ENCODE assay signal across 8 cellular contexts in the genomic region with DNA sequence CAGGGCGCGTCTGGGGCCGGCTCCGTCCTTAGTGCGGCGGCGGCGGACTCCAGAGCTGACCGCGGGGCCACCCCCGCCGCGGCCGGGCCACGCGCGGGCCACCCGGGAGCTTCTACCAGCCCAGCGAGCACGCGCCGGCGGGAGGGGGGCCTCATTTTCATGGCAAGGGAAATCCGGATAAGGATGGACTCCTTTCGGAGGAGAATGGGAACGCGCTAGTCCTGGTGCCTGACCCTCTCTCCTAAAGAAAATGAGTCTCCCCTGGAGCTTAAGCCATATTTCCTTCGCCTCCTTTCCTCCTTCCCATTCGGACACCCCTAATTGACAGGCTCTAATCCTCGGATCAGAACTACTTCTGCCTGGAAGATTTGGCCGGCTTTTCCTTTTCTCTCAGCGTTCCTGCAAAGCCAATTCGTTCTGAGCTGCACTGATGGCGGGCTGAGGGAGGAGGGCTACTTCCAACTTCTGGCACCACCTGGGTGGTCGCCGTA.
DNase-seq lines count a peak whose midpoint lies in the region; ATAC-seq, FAIRE-seq and TF ChIP-seq lines count a peak whose summit lies in the region.

No MANE protein-coding gene starts in this region.

- peak overlapping the region; percentile 95 for H3K4me2 ChIP-seq in astrocyte (ENCODE audit: low read length)

- peak overlapping the region; percentile 95 for H3K9ac ChIP-seq in astrocyte (ENCODE audit: low read length)

- H3K4me1 ChIP-seq in astrocyte (ENCODE audit: insufficient read depth, low read length) (peaks cover 20% of the 10 kb centered on the region), iPS DF 6.9 (ENCODE audit: control insufficient read depth, insufficient read depth, low read length) (no peaks in the 10 kb centered on the region), spleen (peaks cover 0 to 29% (median 16%) of the 10 kb centered on the region in 6 donors)

- no peak for TF ChIP-seq POLR2A in spleen (IDR thresholded peaks at IDR 0.05)

- H3K4me1 Mint-ChIP-seq in astrocyte (ENCODE audit: low read depth, unreplicated experiment): peaks cover 24% of the 10 kb centered on the region

- DNase-seq in HFF-Myc (ENCODE audit: extremely low read depth, low read depth) (no peak), astrocyte (ENCODE audit: low read depth) (peak; percentile 24), iPS DF 6.9 (ENCODE audit: low read depth, low spot score) (no peak), spleen (no peak)

- peak overlapping the region; percentile 76 for H2AFZ ChIP-seq in astrocyte (ENCODE audit: low read depth, low read length)

- FAIRE-seq in astrocyte (lab: Jason Lieb, UNC): no peak

- WGBS in iPS DF 6.9 (ENCODE audit: insufficient coverage, insufficient read length): no CpG with 5 or more reads among the region's 36 CpGs
- 44 to 75% (median 49%) methylated on average over 21 to 36 of the region's 36 CpGs for WGBS in spleen, 5 donors

- H3K79me2 ChIP-seq in astrocyte (ENCODE audit: insufficient read depth, low read length): peaks cover 14% of the 10 kb centered on the region

- H3K4me3 Mint-ChIP-seq in astrocyte (ENCODE audit: unreplicated experiment): peak overlapping the region; percentile 81

- peak overlapping the region; percentile 11 for H3K27ac Mint-ChIP-seq in astrocyte (ENCODE audit: unreplicated experiment)

- no peaks in the 10 kb centered on the region for H3K9me3 Mint-ChIP-seq in astrocyte (ENCODE audit: unreplicated experiment)

- H3K4me3 ChIP-seq in HFF-Myc (replicated peaks; ENCODE audit: low read depth, low read length) (peak overlapping the region; percentile 67), astrocyte (ENCODE audit: insufficient read depth, low read depth, low read length) (peak overlapping the region; percentile 80), iPS DF 6.9 (ENCODE audit: low read length) (peak overlapping the region; percentile 70; the same call in 1 of the 2 replicates), spleen (peak overlapping the region; percentile 47 to 77 (median 53))

- intact Hi-C loops in spleen (cut with DNase I; ENCODE audit: low total_unique reads): no loop called here

- no peak for TF ChIP-seq CTCF in HFF-Myc (IDR thresholded peaks at IDR 0.05; ENCODE audit: low read depth, low read length, missing control alignments)
- TF ChIP-seq CTCF in astrocyte (IDR thresholded peaks at IDR 0.05; ENCODE audit: insufficient read depth, low read depth, low read length): no peak
- TF ChIP-seq CTCF in spleen (IDR thresholded peaks at IDR 0.05 in 8 of 11, conservative IDR thresholded peaks at IDR 0.05 in 3 of 11): no peak

- no peaks in the 10 kb centered on the region for H3K27me3 Mint-ChIP-seq in astrocyte (ENCODE audit: low read depth, unreplicated experiment)

- ATAC-seq in HG02588 (IDR thresholded peaks at IDR 0.05; ENCODE audit: unreplicated experiment) (no peak), GM21526 (IDR thresholded peaks at IDR 0.05; ENCODE audit: low FRiP score, unreplicated experiment) (no peak), HG03175 (IDR thresholded peaks at IDR 0.05; ENCODE audit: unreplicated experiment) (no peak), HG02763 (IDR thresholded peaks at IDR 0.05; ENCODE audit: unreplicated experiment) (no peak)

- H3K36me3 ChIP-seq in astrocyte (ENCODE audit: insufficient read depth, low read length): no peaks in the 10 kb centered on the region
- H3K36me3 ChIP-seq in iPS DF 6.9 (ENCODE audit: control insufficient read depth, insufficient read depth, low read length): no peaks in the 10 kb centered on the region
- H3K36me3 ChIP-seq in spleen: no peaks in the 10 kb centered on the region

- H3K9me3 ChIP-seq in astrocyte (ENCODE audit: insufficient read depth, low read depth, low read length) (no peaks in the 10 kb centered on the region), iPS DF 6.9 (ENCODE audit: control insufficient read depth, insufficient read depth, low read length) (no peaks in the 10 kb centered on the region), spleen (no peaks in the 10 kb centered on the region)

- H3K27ac ChIP-seq in astrocyte (ENCODE audit: low read depth, low read length) (peak overlapping the region; percentile 96), iPS DF 6.9 (ENCODE audit: low read length) (no peak overlapping the region), spleen (no peak overlapping the region)

- no peaks in the 10 kb centered on the region for H4K20me1 ChIP-seq in astrocyte (ENCODE audit: insufficient read depth, low read length)

- H3K27me3 ChIP-seq in astrocyte (ENCODE audit: insufficient read depth, low read length): no peaks in the 10 kb centered on the region
- no peaks in the 10 kb centered on the region for H3K27me3 ChIP-seq in iPS DF 6.9 (ENCODE audit: control insufficient read depth, insufficient read depth, low read length)
- H3K27me3 ChIP-seq in spleen (replicated peaks in 1 of 7): peaks cover 0 to 65% (median 22%) of the 10 kb centered on the region in 7 donors

- peaks cover 2% of the 10 kb centered on the region for H3K36me3 Mint-ChIP-seq in astrocyte (ENCODE audit: low read depth, unreplicated experiment)
